ENCODE assay signal across 1 cellular context in the genomic region with DNA sequence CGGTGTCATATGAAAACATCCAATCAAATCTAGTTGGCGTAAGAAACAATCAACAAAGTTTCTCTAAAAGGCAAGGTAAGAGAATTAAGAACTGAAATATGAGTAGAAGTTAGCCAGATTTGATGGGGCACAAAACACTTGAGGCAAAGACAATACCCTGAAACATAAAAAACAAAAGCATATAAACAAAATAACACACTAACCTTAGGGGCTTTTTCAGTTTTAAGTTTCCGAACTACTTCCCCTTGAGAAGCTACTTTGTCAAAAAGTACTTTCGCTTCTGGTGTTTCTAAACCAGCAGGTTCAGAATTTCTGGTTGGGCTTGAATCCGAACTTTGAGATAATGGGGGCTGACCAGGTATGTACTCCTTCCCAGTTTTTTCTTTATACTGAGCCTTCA.
TF ChIP-seq lines count a peak whose summit lies in the region.

No MANE protein-coding gene starts in this region.

TF ChIP-seq in GM12878, 131 proteins besides CTCF, POLR2A, EP300 and RAD21 (continued from another document):
- TF ChIP-seq, protein P1, sequence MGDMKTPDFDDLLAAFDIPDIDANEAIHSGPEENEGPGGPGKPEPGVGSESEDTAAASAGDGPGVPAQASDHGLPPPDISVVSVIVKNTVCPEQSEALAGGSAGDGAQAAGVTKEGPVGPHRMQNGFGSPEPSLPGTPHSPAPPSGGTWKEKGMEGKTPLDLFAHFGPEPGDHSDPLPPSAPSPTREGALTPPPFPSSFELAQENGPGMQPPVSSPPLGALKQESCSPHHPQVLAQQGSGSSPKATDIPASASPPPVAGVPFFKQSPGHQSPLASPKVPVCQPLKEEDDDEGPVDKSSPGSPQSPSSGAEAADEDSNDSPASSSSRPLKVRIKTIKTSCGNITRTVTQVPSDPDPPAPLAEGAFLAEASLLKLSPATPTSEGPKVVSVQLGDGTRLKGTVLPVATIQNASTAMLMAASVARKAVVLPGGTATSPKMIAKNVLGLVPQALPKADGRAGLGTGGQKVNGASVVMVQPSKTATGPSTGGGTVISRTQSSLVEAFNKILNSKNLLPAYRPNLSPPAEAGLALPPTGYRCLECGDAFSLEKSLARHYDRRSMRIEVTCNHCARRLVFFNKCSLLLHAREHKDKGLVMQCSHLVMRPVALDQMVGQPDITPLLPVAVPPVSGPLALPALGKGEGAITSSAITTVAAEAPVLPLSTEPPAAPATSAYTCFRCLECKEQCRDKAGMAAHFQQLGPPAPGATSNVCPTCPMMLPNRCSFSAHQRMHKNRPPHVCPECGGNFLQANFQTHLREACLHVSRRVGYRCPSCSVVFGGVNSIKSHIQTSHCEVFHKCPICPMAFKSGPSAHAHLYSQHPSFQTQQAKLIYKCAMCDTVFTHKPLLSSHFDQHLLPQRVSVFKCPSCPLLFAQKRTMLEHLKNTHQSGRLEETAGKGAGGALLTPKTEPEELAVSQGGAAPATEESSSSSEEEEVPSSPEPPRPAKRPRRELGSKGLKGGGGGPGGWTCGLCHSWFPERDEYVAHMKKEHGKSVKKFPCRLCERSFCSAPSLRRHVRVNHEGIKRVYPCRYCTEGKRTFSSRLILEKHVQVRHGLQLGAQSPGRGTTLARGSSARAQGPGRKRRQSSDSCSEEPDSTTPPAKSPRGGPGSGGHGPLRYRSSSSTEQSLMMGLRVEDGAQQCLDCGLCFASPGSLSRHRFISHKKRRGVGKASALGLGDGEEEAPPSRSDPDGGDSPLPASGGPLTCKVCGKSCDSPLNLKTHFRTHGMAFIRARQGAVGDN (IDR thresholded peaks at IDR 0.05): 0 out of 2 replicates have a peak, but pooled peaks have one; percentile 18
- TF ChIP-seq JUNB (IDR thresholded peaks at IDR 0.05) (peak; percentile 40), SPI1 (IDR thresholded peaks at IDR 0.05; ENCODE audit: borderline replicate concordance, insufficient read depth, low read depth, low read length) (peak; percentile 15; the same call in 1 of the 2 replicates), MTA3 (IDR thresholded peaks at IDR 0.05; ENCODE audit: borderline replicate concordance, low read length) (0 out of 2 replicates have a peak, but pooled peaks have one; percentile 38), DPF2 (IDR thresholded peaks at IDR 0.05) (no peak), CEBPB (IDR thresholded peaks at IDR 0.05; ENCODE audit: borderline replicate concordance in 1 of 2, low read depth in 2 of 2, low read length in 2 of 2) (no peak), TCF7 (IDR thresholded peaks at IDR 0.05; ENCODE audit: borderline replicate concordance) (no peak), RELA (IDR thresholded peaks at IDR 0.05; ENCODE audit: borderline replicate concordance, partially characterized antibody) (peak; percentile 22), SMARCA5 (IDR thresholded peaks at IDR 0.05) (peak; percentile 69; the same call in 1 of the 2 replicates), RUNX3 (IDR thresholded peaks at IDR 0.05; ENCODE audit: low read length) (peak; percentile 22; the same call in 1 of the 2 replicates)
- TF ChIP-seq, protein P2, sequence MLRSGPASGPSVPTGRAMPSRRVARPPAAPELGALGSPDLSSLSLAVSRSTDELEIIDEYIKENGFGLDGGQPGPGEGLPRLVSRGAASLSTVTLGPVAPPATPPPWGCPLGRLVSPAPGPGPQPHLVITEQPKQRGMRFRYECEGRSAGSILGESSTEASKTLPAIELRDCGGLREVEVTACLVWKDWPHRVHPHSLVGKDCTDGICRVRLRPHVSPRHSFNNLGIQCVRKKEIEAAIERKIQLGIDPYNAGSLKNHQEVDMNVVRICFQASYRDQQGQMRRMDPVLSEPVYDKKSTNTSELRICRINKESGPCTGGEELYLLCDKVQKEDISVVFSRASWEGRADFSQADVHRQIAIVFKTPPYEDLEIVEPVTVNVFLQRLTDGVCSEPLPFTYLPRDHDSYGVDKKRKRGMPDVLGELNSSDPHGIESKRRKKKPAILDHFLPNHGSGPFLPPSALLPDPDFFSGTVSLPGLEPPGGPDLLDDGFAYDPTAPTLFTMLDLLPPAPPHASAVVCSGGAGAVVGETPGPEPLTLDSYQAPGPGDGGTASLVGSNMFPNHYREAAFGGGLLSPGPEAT (IDR thresholded peaks at IDR 0.05; ENCODE audit: low read depth): peak; percentile 71; the same call in 1 of the 2 replicates
- TF ChIP-seq, protein P3, sequence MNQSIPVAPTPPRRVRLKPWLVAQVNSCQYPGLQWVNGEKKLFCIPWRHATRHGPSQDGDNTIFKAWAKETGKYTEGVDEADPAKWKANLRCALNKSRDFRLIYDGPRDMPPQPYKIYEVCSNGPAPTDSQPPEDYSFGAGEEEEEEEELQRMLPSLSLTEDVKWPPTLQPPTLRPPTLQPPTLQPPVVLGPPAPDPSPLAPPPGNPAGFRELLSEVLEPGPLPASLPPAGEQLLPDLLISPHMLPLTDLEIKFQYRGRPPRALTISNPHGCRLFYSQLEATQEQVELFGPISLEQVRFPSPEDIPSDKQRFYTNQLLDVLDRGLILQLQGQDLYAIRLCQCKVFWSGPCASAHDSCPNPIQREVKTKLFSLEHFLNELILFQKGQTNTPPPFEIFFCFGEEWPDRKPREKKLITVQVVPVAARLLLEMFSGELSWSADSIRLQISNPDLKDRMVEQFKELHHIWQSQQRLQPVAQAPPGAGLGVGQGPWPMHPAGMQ (IDR thresholded peaks at IDR 0.05; ENCODE audit: borderline replicate concordance): no peak
- TF ChIP-seq, protein P4, sequence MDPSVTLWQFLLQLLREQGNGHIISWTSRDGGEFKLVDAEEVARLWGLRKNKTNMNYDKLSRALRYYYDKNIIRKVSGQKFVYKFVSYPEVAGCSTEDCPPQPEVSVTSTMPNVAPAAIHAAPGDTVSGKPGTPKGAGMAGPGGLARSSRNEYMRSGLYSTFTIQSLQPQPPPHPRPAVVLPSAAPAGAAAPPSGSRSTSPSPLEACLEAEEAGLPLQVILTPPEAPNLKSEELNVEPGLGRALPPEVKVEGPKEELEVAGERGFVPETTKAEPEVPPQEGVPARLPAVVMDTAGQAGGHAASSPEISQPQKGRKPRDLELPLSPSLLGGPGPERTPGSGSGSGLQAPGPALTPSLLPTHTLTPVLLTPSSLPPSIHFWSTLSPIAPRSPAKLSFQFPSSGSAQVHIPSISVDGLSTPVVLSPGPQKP (IDR thresholded peaks at IDR 0.05; ENCODE audit: low read depth, low read length): no peak
TF ChIP-seq in GM12878: peak in this region for 14.
